In the genomic region with DNA sequence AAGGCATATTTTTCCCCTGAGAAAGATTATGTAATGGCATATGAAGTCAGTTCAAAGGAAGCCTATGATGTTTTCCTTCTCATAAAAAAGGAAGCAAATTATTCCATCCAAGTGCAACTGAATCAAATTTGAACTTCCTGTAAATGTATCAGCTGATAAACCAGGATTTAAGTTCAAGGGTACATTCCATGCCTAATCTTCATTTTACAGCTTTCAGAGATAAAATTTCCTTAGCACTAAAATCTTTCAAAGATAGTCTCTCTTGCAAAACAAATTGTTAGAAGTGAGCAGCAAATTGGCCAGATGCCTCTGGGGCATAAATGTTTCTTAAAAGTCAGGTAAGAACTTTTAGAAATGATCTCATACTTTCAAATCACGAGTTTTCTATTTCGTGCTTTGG, we compare ENCODE assay signal across 19 cellular contexts. TPM values are rescaled to one million over a fixed set of nuclear protein-coding genes. Genes with fewer than 3 reads are reported as not detected.
DNase-seq lines count a peak whose midpoint lies in the region; ATAC-seq and TF ChIP-seq lines count a peak whose summit lies in the region.
"Had no signal": no experiment of that assay in that cellular context is flagged by ENCODE, and none has a peak within 500 bp of the region (broad histone marks: within the 10 kb centered on the region; RNA-seq: fewer than 3 reads in every experiment).

No MANE protein-coding gene starts in this region.

- TF ChIP-seq CTCF in esophagus squamous epithelium (IDR thresholded peaks at IDR 0.05), result no peak
- no peak for TF ChIP-seq CTCF in upper lobe of right lung (IDR thresholded peaks at IDR 0.05)
- no peak for TF ChIP-seq CTCF in dorsolateral prefrontal cortex (IDR thresholded peaks at IDR 0.05 in 54 of 56, conservative IDR thresholded peaks at IDR 0.05 in 2 of 56; ENCODE audit: low read depth in 1 of 56, partially characterized antibody in 56 of 56)

- no peak for TF ChIP-seq POLR2A in esophagus squamous epithelium (IDR thresholded peaks at IDR 0.05)

- intact Hi-C loops in esophagus squamous epithelium (cut with DNase I) (no loop called here), upper lobe of right lung (cut with DNase I) (no loop called here), dorsolateral prefrontal cortex (cut with DNase I) (no loop called here)

- no peaks in the 10 kb centered on the region for H3K9me3 ChIP-seq in esophagus squamous epithelium
- no peaks in the 10 kb centered on the region for H3K9me3 ChIP-seq in muscle layer of duodenum (ENCODE audit: control insufficient read depth in 1 of 2, low read length in 2 of 2)
- no peaks in the 10 kb centered on the region for H3K9me3 ChIP-seq in upper lobe of right lung

- peaks cover 0 to 70% (median 4%) of the 10 kb centered on the region in 4 donors for H3K27me3 ChIP-seq in esophagus squamous epithelium
- H3K27me3 ChIP-seq in muscle layer of duodenum (ENCODE audit: low read depth, low read length), result peaks cover 21% of the 10 kb centered on the region
- H3K27me3 ChIP-seq in upper lobe of right lung, result peaks cover 26% of the 10 kb centered on the region
- peaks cover 13 to 97% (median 74%) of the 10 kb centered on the region in 45 donors for H3K27me3 ChIP-seq in dorsolateral prefrontal cortex

- H3K4me1 ChIP-seq in esophagus squamous epithelium (peaks cover 0 to 30% (median 1%) of the 10 kb centered on the region in 3 donors), muscle layer of duodenum (ENCODE audit: control insufficient read depth in 1 of 2, insufficient read depth in 2 of 2, low read length in 2 of 2) (peaks cover 0 to 10% of the 10 kb centered on the region in 2 donors), upper lobe of right lung (peaks cover 3% of the 10 kb centered on the region)
- H3K4me1 ChIP-seq: BLaER1 had no signal

- H3K4me3 ChIP-seq in esophagus squamous epithelium, result no peak overlapping the region
- H3K4me3 ChIP-seq in muscle layer of duodenum (ENCODE audit: low read depth in 1 of 2, low read length in 2 of 2), result no peak overlapping the region
- no peak overlapping the region for H3K4me3 ChIP-seq in upper lobe of right lung
- no peak overlapping the region for H3K4me3 ChIP-seq in dorsolateral prefrontal cortex
- H3K4me3 ChIP-seq: BLaER1 had no signal

- H3K36me3 ChIP-seq in esophagus squamous epithelium (no peaks in the 10 kb centered on the region), muscle layer of duodenum (ENCODE audit: control insufficient read depth in 1 of 2, insufficient read depth in 2 of 2, low read length in 2 of 2) (no peaks in the 10 kb centered on the region), upper lobe of right lung (no peaks in the 10 kb centered on the region)
- H3K36me3 ChIP-seq: BLaER1 had no signal

- ATAC-seq in upper lobe of right lung (no peak), HG02642 (IDR thresholded peaks at IDR 0.05; ENCODE audit: poor library complexity, unreplicated experiment) (no peak)

- DNase-seq in amniotic epithelial cell (ENCODE audit: low read depth) (peak; percentile 28), esophagus squamous epithelium (lab: John Stamatoyannopoulos, UW) (no peak), upper lobe of right lung (no peak), dorsolateral prefrontal cortex (no peak), LoVo (ENCODE audit: low spot score) (no peak)
- DNase-seq: CD8-positive, alpha-beta memory T cell; IMR-90; NCI-H1048; NCI-H1436; NCI-H1930; NCI-H345; NCI-H524 treated with DMSO at 0.1 percent for 48 hours; SIG-M5 had no signal

- 30 to 46% methylated on average over 2 of the region's 2 CpGs for WGBS in esophagus squamous epithelium, 2 donors

- peak overlapping the region in 3 of 4 donors; percentile 45 to 94 (median 91) for H3K27ac ChIP-seq in esophagus squamous epithelium
- H3K27ac ChIP-seq in muscle layer of duodenum (ENCODE audit: low read length), result peak overlapping the region; percentile 86
- H3K27ac ChIP-seq in upper lobe of right lung, result peak overlapping the region; percentile 38
- no peak overlapping the region for H3K27ac ChIP-seq in dorsolateral prefrontal cortex
- H3K27ac ChIP-seq: BLaER1 had no signal

RNA-seq across cellular contexts. Expression of gene TCF21, which starts 2.8 kb away (rescaled TPM):
- total RNA-seq in esophagus squamous epithelium (10 to 100 TPM in 1 of 4 donors, 1 to 10 TPM in 2, under 1 TPM in 1; 0.61 to 21.0 (median 4.1) TPM), upper lobe of right lung (56.2 TPM), dorsolateral prefrontal cortex (under 1 TPM in 1 of 120 experiments, not detected in 119; 0.10 TPM)
- total RNA-seq: A673; CD8-positive, alpha-beta memory T cell; MCF 10A; RPMI7951 had no signal

Comparison
In these comparisons a context has a peak if more than half of its experiments do, and no peak if none do; other contexts are left out.
1. H3K27ac ChIP-seq: peak in esophagus squamous epithelium (3 of 4), muscle layer of duodenum (single experiment) and upper lobe of right lung (single experiment); none in dorsolateral prefrontal cortex (0 of 59).